27 cellular contexts compared by ENCODE assay signal in the genomic region with DNA sequence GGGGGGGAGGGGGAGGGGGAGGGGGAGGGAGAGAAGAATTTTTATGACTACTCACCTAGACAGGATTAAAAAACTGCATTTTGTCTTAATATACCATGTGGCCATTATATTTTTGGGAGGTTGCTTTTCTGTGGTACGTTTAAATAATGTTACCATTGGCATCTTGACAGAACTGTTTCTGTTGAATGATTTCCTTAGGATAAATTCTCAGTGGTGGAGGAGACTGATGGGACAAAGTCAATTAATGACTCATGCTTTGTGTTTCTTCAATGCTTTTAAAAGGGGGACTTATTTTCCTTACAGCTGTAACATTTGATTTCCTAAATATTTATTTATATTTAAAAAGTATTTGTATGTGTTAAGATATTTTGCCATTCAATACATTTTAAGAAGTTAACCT. TPM values are rescaled to one million over a fixed set of nuclear protein-coding genes. Genes with fewer than 3 reads are reported as not detected.
DNase-seq lines count a peak whose midpoint lies in the region; ATAC-seq, FAIRE-seq and TF ChIP-seq lines count a peak whose summit lies in the region.
"Had no signal": no experiment of that assay in that cellular context is flagged by ENCODE, and none has a peak within 500 bp of the region (broad histone marks: within the 10 kb centered on the region; RNA-seq: fewer than 3 reads in every experiment).

No MANE protein-coding gene starts in this region.

- H3K9me1 ChIP-seq in endothelial cell of umbilical vein (replicated peaks; ENCODE audit: control insufficient read depth, extremely low read depth, insufficient read depth, low read length): no peaks in the 10 kb centered on the region

- WGBS in small intestine, 3 donors: 17 to 26% (median 24%) methylated on average over 1 of the region's 1 CpG

- FAIRE-seq in endothelial cell of umbilical vein (lab: Jason Lieb, UNC): no peak
- FAIRE-seq in small intestine (lab: Jason Lieb, UNC): no peak
- FAIRE-seq: D721Med, GM12878 had no signal

- no peaks in the 10 kb centered on the region for H3K36me3 Mint-ChIP-seq in activated T-cell treated with anti-CD3 and anti-CD28 coated beads, Interleukin-2, amount 50 U/mL, for 72 hours (ENCODE audit: insufficient read depth in 2 of 2)
- H3K36me3 Mint-ChIP-seq: CD8-positive, alpha-beta memory T cell had no signal

- H3K9ac ChIP-seq in endothelial cell of umbilical vein (replicated peaks; ENCODE audit: extremely low read depth, insufficient read depth, low read length): no peak overlapping the region

- H3K27me3 ChIP-seq in endothelial cell of umbilical vein (ENCODE audit: control insufficient read depth in 2 of 2, insufficient read depth in 2 of 2, low read length in 2 of 2) (peaks cover 0 to 11% of the 10 kb centered on the region in 2 experiments), small intestine (ENCODE audit: control insufficient read depth in 2 of 2, insufficient read depth in 2 of 2, low read length in 2 of 2) (no peaks in the 10 kb centered on the region)

- ATAC-seq in activated T-cell treated with anti-CD3 and anti-CD28 coated beads, Interleukin-2, amount 50 U/mL, for 72 hours (replicated peaks in 1 of 2): no peak
- ATAC-seq: GM12878, GM23338 had no signal

- peaks cover 22% of the 10 kb centered on the region for H3K27me3 Mint-ChIP-seq in activated T-cell treated with anti-CD3 and anti-CD28 coated beads, Interleukin-2, amount 50 U/mL, for 72 hours (ENCODE audit: low read depth)

- H3K4me3 Mint-ChIP-seq in activated T-cell treated with anti-CD3 and anti-CD28 coated beads, Interleukin-2, amount 50 U/mL, for 72 hours: no peak overlapping the region
- H3K4me3 Mint-ChIP-seq: CD8-positive, alpha-beta memory T cell; GM23338 had no signal

- no peaks in the 10 kb centered on the region for H3K79me2 ChIP-seq in endothelial cell of umbilical vein (ENCODE audit: control insufficient read depth, insufficient read depth, low read length)

- H3K36me3 ChIP-seq in endothelial cell of umbilical vein (ENCODE audit: control insufficient read depth in 2 of 2, extremely low read depth in 1 of 2, insufficient read depth in 2 of 2, low read length in 2 of 2): no peaks in the 10 kb centered on the region
- peaks cover 2 to 6% of the 10 kb centered on the region in 2 donors for H3K36me3 ChIP-seq in small intestine (ENCODE audit: control insufficient read depth in 2 of 2, insufficient read depth in 2 of 2, low read length in 2 of 2)

- intact Hi-C loops in endothelial cell of umbilical vein (cut with micrococcal nuclease): no loop called here

- H3K9me3 ChIP-seq in endothelial cell of umbilical vein (replicated peaks; ENCODE audit: control insufficient read depth, insufficient read depth, low read length): no peaks in the 10 kb centered on the region
- H3K9me3 ChIP-seq in small intestine (ENCODE audit: control insufficient read depth, low read depth): no peaks in the 10 kb centered on the region
- H3K9me3 ChIP-seq: HAP-1 had no signal

- BruUV-seq in endothelial cell of umbilical vein (replicated peaks; lab: Mats Ljungman, UMichigan): no TSS peak

- TF ChIP-seq CTCF in endothelial cell of umbilical vein (IDR thresholded peaks at IDR 0.05; ENCODE audit: extremely low read depth in 1 of 2, insufficient read depth in 1 of 2, low read depth in 1 of 2, low read length in 2 of 2): no peak

- no peaks in the 10 kb centered on the region for H3K9me3 Mint-ChIP-seq in activated T-cell treated with anti-CD3 and anti-CD28 coated beads, Interleukin-2, amount 50 U/mL, for 72 hours
- H3K9me3 Mint-ChIP-seq: CD8-positive, alpha-beta memory T cell; GM23338 had no signal

- no peak overlapping the region for H2AFZ ChIP-seq in endothelial cell of umbilical vein (ENCODE audit: low read depth, low read length)
- H2AFZ ChIP-seq: GM23338 had no signal

- CTCF ChIA-PET in endothelial cell of umbilical vein (lab: Charles Lee): no interaction called here

- POLR2A ChIA-PET in endothelial cell of umbilical vein (lab: Charles Lee): no interaction called here

- H3K4me3 ChIP-seq in endothelial cell of umbilical vein (replicated peaks in 1 of 3; ENCODE audit: insufficient read depth in 1 of 3, low read depth in 1 of 3, low read length in 3 of 3) (no peak overlapping the region), small intestine (ENCODE audit: low read depth in 1 of 2, low read length in 2 of 2) (no peak overlapping the region)
- H3K4me3 ChIP-seq: GM12878, GM23338, HAP-1, SK-N-MC had no signal

- no peaks in the 10 kb centered on the region for H4K20me1 ChIP-seq in endothelial cell of umbilical vein (replicated peaks; ENCODE audit: control insufficient read depth, extremely low read depth, insufficient read depth, low read length)

- peak; percentile 40 for DNase-seq in DMS 273 (lab: John Stamatoyannopoulos, UW; ENCODE audit: unreplicated experiment)
- no peak for DNase-seq in DMS 273 treated with DMSO at 0.1 percent for 48 hours (lab: John Stamatoyannopoulos, UW)
- DNase-seq in NCI-H69 (lab: John Stamatoyannopoulos, UW): peak; percentile 44
- peak; percentile 12 for DNase-seq in endothelial cell of umbilical vein (ENCODE audit: low read depth, low spot score)
- peak; percentile 36 for DNase-seq in small intestine
- no peak for DNase-seq in T1000 (lab: John Stamatoyannopoulos, UW)
- no peak for DNase-seq in activated T-cell treated with anti-CD3 and anti-CD28 coated beads, Interleukin-2, amount 50 U/mL, for 72 hours
- no peak for DNase-seq in activated effector memory CD4-positive, alpha-beta T cell treated with anti-CD3 and anti-CD28 coated beads, Interleukin-2, amount 50 U/mL, for 16 hours
- DNase-seq: CD8-positive, alpha-beta memory T cell; DMS79; KBM-7; NCI-H1092; NCI-H1436; NCI-H1930; NCI-H2227 treated with DMSO at 0.1 percent for 48 hours; NCI-H524; SHP77 treated with DMSO at 0.1 percent for 48 hours; SW 1271 had no signal

- no peaks in the 10 kb centered on the region for H3K4me1 ChIP-seq in endothelial cell of umbilical vein (ENCODE audit: control insufficient read depth, extremely low read depth, insufficient read depth, low read length)
- H3K4me1 ChIP-seq in small intestine (ENCODE audit: control insufficient read depth in 2 of 2, insufficient read depth in 1 of 2, low read depth in 1 of 2, low read length in 1 of 2): no peaks in the 10 kb centered on the region
- H3K4me1 ChIP-seq: HAP-1 had no signal

- TF ChIP-seq POLR2A in endothelial cell of umbilical vein (IDR thresholded peaks at IDR 0.05; ENCODE audit: low read depth, low read length): no peak

- H3K27ac Mint-ChIP-seq in activated T-cell treated with anti-CD3 and anti-CD28 coated beads, Interleukin-2, amount 50 U/mL, for 72 hours: no peak overlapping the region
- H3K27ac Mint-ChIP-seq: CD8-positive, alpha-beta memory T cell; GM23338 had no signal

- no peak overlapping the region for H3K4me2 ChIP-seq in endothelial cell of umbilical vein (ENCODE audit: insufficient read depth, low read length)
- H3K4me2 ChIP-seq: GM23338 had no signal

- H3K4me1 Mint-ChIP-seq in activated T-cell treated with anti-CD3 and anti-CD28 coated beads, Interleukin-2, amount 50 U/mL, for 72 hours (ENCODE audit: low read depth): peaks cover 7% of the 10 kb centered on the region
- H3K4me1 Mint-ChIP-seq: CD8-positive, alpha-beta memory T cell; GM23338 had no signal

- dilution Hi-C loops in endothelial cell of umbilical vein (cut with MboI; ENCODE audit: extremely low pct_ligation_motif_present, low sequenced_read_pairs): no loop called here

- H3K27ac ChIP-seq in endothelial cell of umbilical vein (ENCODE audit: insufficient read depth, low read depth, low read length) (no peak overlapping the region), small intestine (ENCODE audit: low read depth in 1 of 2, low read length in 1 of 2) (no peak overlapping the region)
- H3K27ac ChIP-seq: 22Rv1, C4-2B, RWPE1, SK-N-MC had no signal

TF ChIP-seq in endothelial cell of umbilical vein, 7 proteins besides CTCF, POLR2A, EP300 and RAD21:
- peak; percentile 4 for TF ChIP-seq JUN (IDR thresholded peaks at IDR 0.05; ENCODE audit: borderline replicate concordance, insufficient read depth, insufficient read length, low read depth)
- TF ChIP-seq GATA2 (IDR thresholded peaks at IDR 0.05; ENCODE audit: insufficient read depth, insufficient read length, low read depth, low read length): no peak
- no peak for TF ChIP-seq FOS (IDR thresholded peaks at IDR 0.05; ENCODE audit: borderline replicate concordance, insufficient read depth, low read length)

RNA-seq across cellular contexts. Expression of a gene that starts 13.7 kb away (rescaled TPM):
- total RNA-seq in endothelial cell of umbilical vein: not detected in 2 replicates
- polyA plus RNA-seq in endothelial cell of umbilical vein: not detected in 2 replicates
- polyA plus RNA-seq in endothelial cell of umbilical vein (2011; cell fraction: cytosol; rRNA removed): not detected in 2 replicates
- not detected in 2 replicates for polyA plus RNA-seq in endothelial cell of umbilical vein (2011; cell fraction: nucleus; rRNA removed)
- not detected in 2 replicates for polyA plus RNA-seq in endothelial cell of umbilical vein (2012)
- polyA minus RNA-seq in endothelial cell of umbilical vein: not detected in 2 replicates
- 2.8 TPM for polyA minus RNA-seq in endothelial cell of umbilical vein (2011; cell fraction: cytosol; rRNA and poly(A)+ RNA removed)
- polyA minus RNA-seq in endothelial cell of umbilical vein (2011; cell fraction: nucleus; rRNA and poly(A)+ RNA removed): not detected in 2 replicates
- 1,000 to 10,000 TPM in 1 of 3 donors, 100 to 1,000 TPM in 1, 10 to 100 TPM in 1; 79.2 to 1,156 (median 128) TPM for polyA plus RNA-seq in small intestine
- not detected for total RNA-seq in activated T-cell treated with anti-CD3 and anti-CD28 coated beads, Interleukin-2, amount 50 U/mL, for 72 hours
- total RNA-seq: CD8-positive, alpha-beta memory T cell; GM23338; HT1080 had no signal
- polyA plus RNA-seq: CD8-positive, alpha-beta memory T cell; GM12878; GM23338 had no signal

RNA-seq across cellular contexts. Expression of a gene that starts 37.5 kb away (rescaled TPM):
- total RNA-seq in endothelial cell of umbilical vein: 33.0 and 42.2 TPM in 2 replicates
- polyA plus RNA-seq in endothelial cell of umbilical vein (8.3 and 13.3 TPM in 2 replicates), small intestine (10 to 100 TPM; 56.2 to 67.2 (median 60.6) TPM)
- polyA plus RNA-seq in endothelial cell of umbilical vein (2011; cell fraction: cytosol; rRNA removed): 10.7 and 12.2 TPM in 2 replicates
- polyA plus RNA-seq in endothelial cell of umbilical vein (2011; cell fraction: nucleus; rRNA removed): 4.8 and 9.6 TPM in 2 replicates
- polyA plus RNA-seq in endothelial cell of umbilical vein (2012): 12.8 and 17.6 TPM in 2 replicates
- 11.2 and 12.1 TPM in 2 replicates for polyA minus RNA-seq in endothelial cell of umbilical vein
- polyA minus RNA-seq in endothelial cell of umbilical vein (2011; cell fraction: cytosol; rRNA and poly(A)+ RNA removed): 3.6 TPM
- 2.6 and 3.0 TPM in 2 replicates for polyA minus RNA-seq in endothelial cell of umbilical vein (2011; cell fraction: nucleus; rRNA and poly(A)+ RNA removed)
- total RNA-seq in activated T-cell treated with anti-CD3 and anti-CD28 coated beads, Interleukin-2, amount 50 U/mL, for 72 hours: 1 to 10 TPM; 1.1 to 1.2 TPM
- polyA plus RNA-seq: CD8-positive, alpha-beta memory T cell had no signal

Comparison
In these comparisons a context has a peak if more than half of its experiments do, and no peak if none do; other contexts are left out.
1. DNase-seq: peak in DMS 273 (single experiment), NCI-H69 (single experiment), endothelial cell of umbilical vein (single experiment) and small intestine (single experiment); none in DMS 273 treated with DMSO at 0.1 percent for 48 hours (single experiment), T1000 (single experiment), activated T-cell treated with anti-CD3 and anti-CD28 coated beads, Interleukin-2, amount 50 U/mL, for 72 hours (0 of 2) and activated effector memory CD4-positive, alpha-beta T cell treated with anti-CD3 and anti-CD28 coated beads, Interleukin-2, amount 50 U/mL, for 16 hours (single experiment).
2. RNA of a gene that starts 37.5 kb away (total RNA-seq): 33.0 to 42.2 TPM in endothelial cell of umbilical vein; 1.1 to 1.2 TPM in activated T-cell treated with anti-CD3 and anti-CD28 coated beads, Interleukin-2, amount 50 U/mL, for 72 hours; every median in the first group is over 10 times any median in the second.